In the genomic region with DNA sequence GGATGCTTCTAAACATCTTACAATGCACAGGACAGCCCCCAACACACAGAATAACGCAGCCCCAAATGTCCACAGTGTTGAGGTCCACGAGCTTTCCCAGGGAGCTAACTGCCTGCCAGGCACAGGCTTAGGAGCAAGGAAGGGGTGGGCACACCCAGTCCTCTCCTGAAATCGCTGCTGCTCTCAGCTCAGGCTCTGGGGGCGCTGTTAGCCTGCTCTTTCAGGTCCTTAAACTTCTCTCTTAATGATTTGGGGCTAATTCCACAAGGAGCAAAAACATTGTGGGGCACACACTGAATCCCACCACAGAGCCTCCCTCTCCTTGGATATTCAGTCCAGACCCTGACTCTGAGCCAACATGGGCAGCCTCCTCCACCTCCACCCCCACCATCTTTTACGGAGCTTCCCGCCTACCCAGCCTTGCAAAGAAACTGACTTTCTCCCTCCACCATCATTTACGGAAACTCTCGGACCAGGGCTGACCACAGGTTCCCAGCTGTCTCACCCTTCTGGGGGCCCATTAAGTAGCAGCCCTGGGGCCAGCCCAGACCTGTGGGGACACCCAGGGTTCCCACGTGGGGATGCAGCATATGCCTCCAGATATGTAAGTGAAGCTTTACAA, we compare ENCODE assay signal across 9 cellular contexts. TPM values are rescaled to one million over a fixed set of nuclear protein-coding genes. Genes with fewer than 3 reads are reported as not detected.
DNase-seq lines count a peak whose midpoint lies in the region; ATAC-seq, FAIRE-seq and TF ChIP-seq lines count a peak whose summit lies in the region.
"Had no signal": no experiment of that assay in that cellular context is flagged by ENCODE, and none has a peak within 500 bp of the region (broad histone marks: within the 10 kb centered on the region; RNA-seq: fewer than 3 reads in every experiment).

No MANE protein-coding gene starts in this region.

- H3K4me2 ChIP-seq in neural progenitor cell: no peak overlapping the region

- H4K20me1 ChIP-seq in neural progenitor cell (ENCODE audit: low read depth): no peaks in the 10 kb centered on the region

- no peak overlapping the region for H3K4me3 Mint-ChIP-seq in CD4-positive, alpha-beta T cell
- no peak overlapping the region for H3K4me3 Mint-ChIP-seq in effector memory CD8-positive, alpha-beta T cell
- no peak overlapping the region for H3K4me3 Mint-ChIP-seq in neural progenitor cell
- H3K4me3 Mint-ChIP-seq: IgD-negative memory B cell had no signal

- no peaks in the 10 kb centered on the region for H3K36me3 Mint-ChIP-seq in CD4-positive, alpha-beta T cell (ENCODE audit: low read depth)
- no peaks in the 10 kb centered on the region for H3K36me3 Mint-ChIP-seq in effector memory CD8-positive, alpha-beta T cell (ENCODE audit: insufficient read depth)
- no peaks in the 10 kb centered on the region for H3K36me3 Mint-ChIP-seq in neural progenitor cell

- H3K4me1 Mint-ChIP-seq in CD4-positive, alpha-beta T cell (ENCODE audit: low read depth): peaks cover 8% of the 10 kb centered on the region
- H3K4me1 Mint-ChIP-seq in effector memory CD8-positive, alpha-beta T cell (ENCODE audit: low read depth in 2 of 2): peaks cover 0 to 6% of the 10 kb centered on the region in 2 donors
- H3K4me1 Mint-ChIP-seq in neural progenitor cell: no peaks in the 10 kb centered on the region

- TF ChIP-seq CTCF in CD4-positive, alpha-beta T cell (IDR thresholded peaks at IDR 0.05): peak; percentile 60
- TF ChIP-seq CTCF in neural progenitor cell (IDR thresholded peaks at IDR 0.05): peak; percentile 83
- TF ChIP-seq CTCF in suprapubic skin (IDR thresholded peaks at IDR 0.05): peak in 1 of 2 donors; percentile 67

- FAIRE-seq in H54 (lab: Jason Lieb, UNC): no peak

- no peak overlapping the region for H2AFZ ChIP-seq in neural progenitor cell (replicated peaks)

- H3K79me2 ChIP-seq in neural progenitor cell (ENCODE audit: low read depth): no peaks in the 10 kb centered on the region

- peak; percentile 39 for ATAC-seq in CD4-positive, alpha-beta T cell (ENCODE audit: poor library complexity)
- no peak for ATAC-seq in effector memory CD8-positive, alpha-beta T cell (replicated peaks)

- H3K4me1 ChIP-seq in neural progenitor cell (no peaks in the 10 kb centered on the region), suprapubic skin (peaks cover 11% of the 10 kb centered on the region)

- H3F3A ChIP-seq in neural progenitor cell (ENCODE audit: low read depth): no peaks in the 10 kb centered on the region

- no peaks in the 10 kb centered on the region for H3K9me3 ChIP-seq in CD4-positive, alpha-beta T cell (ENCODE audit: control insufficient read depth, low read length)
- no peaks in the 10 kb centered on the region for H3K9me3 ChIP-seq in neural progenitor cell (ENCODE audit: low read depth)
- no peaks in the 10 kb centered on the region for H3K9me3 ChIP-seq in suprapubic skin

- no peak for TF ChIP-seq EP300 in suprapubic skin (IDR thresholded peaks at IDR 0.05)

- intact Hi-C loops in CD4-positive, alpha-beta T cell (cut with DNase I, micrococcal nuclease): no loop called here

- H3K4me3 ChIP-seq in neural progenitor cell (no peak overlapping the region), suprapubic skin (no peak overlapping the region)

- H3K27ac ChIP-seq in CD4-positive, alpha-beta T cell (ENCODE audit: low read depth, low read length): no peak overlapping the region
- no peak overlapping the region for H3K27ac ChIP-seq in neural progenitor cell
- no peak overlapping the region for H3K27ac ChIP-seq in suprapubic skin

- TF ChIP-seq POLR2A in H54 (IDR thresholded peaks at IDR 0.05; ENCODE audit: low read depth, low read length) (no peak), suprapubic skin (IDR thresholded peaks at IDR 0.05) (no peak)

- peaks cover 14% of the 10 kb centered on the region for H3K27me3 ChIP-seq in CD4-positive, alpha-beta T cell (ENCODE audit: control insufficient read depth, insufficient read depth, low read length)
- H3K27me3 ChIP-seq in neural progenitor cell (no peaks in the 10 kb centered on the region), suprapubic skin (peaks cover 20% of the 10 kb centered on the region)

- WGBS in suprapubic skin: 40% methylated on average over 8 of the region's 9 CpGs

- H3K27ac Mint-ChIP-seq in CD4-positive, alpha-beta T cell: no peak overlapping the region
- no peak overlapping the region for H3K27ac Mint-ChIP-seq in effector memory CD8-positive, alpha-beta T cell
- no peak overlapping the region for H3K27ac Mint-ChIP-seq in neural progenitor cell
- H3K27ac Mint-ChIP-seq: IgD-negative memory B cell had no signal

- H3K36me3 ChIP-seq in neural progenitor cell (no peaks in the 10 kb centered on the region), suprapubic skin (no peaks in the 10 kb centered on the region)

- POLR2A ChIA-PET in CD4-positive, alpha-beta T cell (lab: Charles Lee): no interaction called here

- DNase-seq in CD4-positive, alpha-beta T cell: peak in 4 of 10 experiments; percentile 3 to 19 (median 12)
- DNase-seq in H54 (ENCODE audit: insufficient read length, low spot score) (peak; percentile 52), SHP77 treated with DMSO at 0.1 percent for 48 hours (lab: John Stamatoyannopoulos, UW) (peak; percentile 14), neural progenitor cell (ENCODE audit: low spot score) (peak; percentile 72), NCI-H1417 treated with DMSO at 0.1 percent for 48 hours (lab: John Stamatoyannopoulos, UW) (no peak), suprapubic skin (ENCODE audit: low spot score in 2 of 2) (no peak), cortex of kidney (lab: John Stamatoyannopoulos, UW) (no peak)
- DNase-seq in effector memory CD8-positive, alpha-beta T cell: peak in 2 of 3 experiments; percentile 22 to 23

- no peak overlapping the region for H3K9ac ChIP-seq in neural progenitor cell

- CTCF ChIA-PET in CD4-positive, alpha-beta T cell (lab: Charles Lee): interaction anchor here (0.5 to 1.8 kb wide), 2 partner anchors 9 to 196 kb away, joined by 5 to 10 read pairs; no protein-coding TSS in a partner anchor

- no peaks in the 10 kb centered on the region for H3K9me3 Mint-ChIP-seq in CD4-positive, alpha-beta T cell
- H3K9me3 Mint-ChIP-seq in effector memory CD8-positive, alpha-beta T cell: no peaks in the 10 kb centered on the region
- no peaks in the 10 kb centered on the region for H3K9me3 Mint-ChIP-seq in neural progenitor cell

- H3K27me3 Mint-ChIP-seq in CD4-positive, alpha-beta T cell: peaks cover 33% of the 10 kb centered on the region
- H3K27me3 Mint-ChIP-seq in effector memory CD8-positive, alpha-beta T cell: peaks cover 60 to 66% of the 10 kb centered on the region in 2 donors
- peaks cover 11% of the 10 kb centered on the region for H3K27me3 Mint-ChIP-seq in neural progenitor cell (ENCODE audit: insufficient read depth, low read depth)

RNA-seq across cellular contexts. Expression of a gene that starts 1.1 kb away (rescaled TPM):
- total RNA-seq in CD4-positive, alpha-beta T cell: not detected
- total RNA-seq in neural progenitor cell (ENCODE audit: low replicate concordance) (not detected in 2 replicates), suprapubic skin (not detected)

RNA-seq across cellular contexts. Expression of a gene that starts 20.3 kb away (rescaled TPM):
- under 1 TPM; 0.41 to 0.50 TPM for total RNA-seq in CD4-positive, alpha-beta T cell
- not detected in 2 replicates for total RNA-seq in neural progenitor cell (ENCODE audit: low replicate concordance)
- total RNA-seq in suprapubic skin: under 1 TPM; 0.31 to 0.80 (median 0.53) TPM

RNA-seq across cellular contexts. Expression of a gene that starts 25.8 kb away (rescaled TPM):
- total RNA-seq in CD4-positive, alpha-beta T cell: not detected
- total RNA-seq in neural progenitor cell (ENCODE audit: low replicate concordance) (not detected in 2 replicates), suprapubic skin (not detected)

RNA-seq across cellular contexts. Expression of a gene that starts 35.0 kb away (rescaled TPM):
- under 1 TPM; 0.36 to 0.56 TPM for total RNA-seq in CD4-positive, alpha-beta T cell
- not detected in 2 replicates for total RNA-seq in neural progenitor cell (ENCODE audit: low replicate concordance)
- total RNA-seq in suprapubic skin: not detected

RNA-seq across cellular contexts. Expression of a gene that starts 57.3 kb away (rescaled TPM):
- total RNA-seq in CD4-positive, alpha-beta T cell: under 1 TPM; 0.93 to 0.98 TPM
- not detected in 2 replicates for total RNA-seq in neural progenitor cell (ENCODE audit: low replicate concordance)
- under 1 TPM in 1 of 4 donors, not detected in 3; 0.24 TPM for total RNA-seq in suprapubic skin

Comparison
In these comparisons a context has a peak if more than half of its experiments do, and no peak if none do; other contexts are left out.
1. DNase-seq: peak in H54 (single experiment), SHP77 treated with DMSO at 0.1 percent for 48 hours (single experiment), effector memory CD8-positive, alpha-beta T cell (2 of 3) and neural progenitor cell (single experiment); none in NCI-H1417 treated with DMSO at 0.1 percent for 48 hours (single experiment), suprapubic skin (0 of 2) and cortex of kidney (single experiment).